28 cellular contexts compared by ENCODE assay signal in genomic region chr10:127027786-127028185, GRCh38.
"Had no signal": no experiment of that assay in that cellular context is flagged by ENCODE, and none has a peak within 500 bp of the region (broad histone marks: within the 10 kb centered on the region; RNA-seq: fewer than 3 reads in every experiment).

No MANE protein-coding gene starts in this region.

- H3K4me3 ChIP-seq: dorsolateral prefrontal cortex, esophagus muscularis mucosa, gastroesophageal sphincter, heart left ventricle, hepatocyte, right lobe of liver, smooth muscle cell, testis, tibial artery, uterus had no signal

- H3K27ac Mint-ChIP-seq: natural killer cell, progenitor cell of endocrine pancreas, type B pancreatic cell had no signal

- H3K36me3 Mint-ChIP-seq: natural killer cell had no signal

- H3K27me3 ChIP-seq: dorsolateral prefrontal cortex, esophagus muscularis mucosa, foreskin keratinocyte, gastroesophageal sphincter, heart left ventricle, hepatocyte, right lobe of liver, testis, tibial artery, uterus had no signal

- H3K9me3 ChIP-seq: esophagus muscularis mucosa, gastroesophageal sphincter, heart left ventricle, right lobe of liver, testis, tibial artery, uterus had no signal

- H3K36me3 ChIP-seq: uterus had no signal

- H3K9me3 Mint-ChIP-seq: natural killer cell, type B pancreatic cell had no signal

- ATAC-seq: foreskin keratinocyte, gastroesophageal sphincter, heart left ventricle, left colon, natural killer cell, right lobe of liver had no signal

- H3K4me3 Mint-ChIP-seq: natural killer cell, type B pancreatic cell had no signal

- H3K27ac ChIP-seq: dorsolateral prefrontal cortex, esophagus muscularis mucosa, foreskin keratinocyte, gastroesophageal sphincter, heart left ventricle, hepatocyte, parathyroid adenoma, right lobe of liver, testis, tibial artery, uterus had no signal

- H3K4me1 ChIP-seq: foreskin keratinocyte, parathyroid adenoma, right lobe of liver, testis, tibial artery, uterus had no signal

- H3K27me3 Mint-ChIP-seq: progenitor cell of endocrine pancreas, type B pancreatic cell had no signal

- DNase-seq: caudate nucleus; cerebellar nuclear complex; effector CD4-positive, alpha-beta T cell; foreskin keratinocyte; heart left ventricle; kidney glomerular epithelial cell; left colon; mesenchymal stem cell; midbrain; natural killer cell; stimulated activated CD4-positive, alpha-beta T cell treated with anti-CD3 and anti-CD28 coated beads, Interleukin-12 subunit alpha, Interleukin-12 subunit beta, amount 100 ng/mL, for 4 hours; stimulated activated CD4-positive, alpha-beta T cell treated with anti-CD3 and anti-CD28 coated beads, Interleukin-1b, Interleukin-23, amount 100 ng/mL, for 48 hours; stimulated activated CD4-positive, alpha-beta T cell treated with anti-CD3 and anti-CD28 coated beads, Interleukin-4, amount 100 ng/mL, for 1 hour; stimulated activated CD8-positive, alpha-beta memory T cell treated with anti-CD3 and anti-CD28 coated beads, Interleukin-4, amount 100 ng/mL, for 48 hours; stimulated activated naive CD4-positive, alpha-beta T cell; substantia nigra; testis; tibial artery; uterus had no signal

- H3K4me1 Mint-ChIP-seq: natural killer cell had no signal
